ENCODE assay signal across 1 cellular context in genomic region chr1:183635112-183635605, GRCh38.
TF ChIP-seq lines count a peak whose summit lies in the region.

No MANE protein-coding gene starts in this region.

TF ChIP-seq in HEK293, 187 proteins besides CTCF, POLR2A, EP300 and RAD21 (continued from another document and continues in another):
- no peak for TF ChIP-seq ZNF398 (tag by site-specific recombination; IDR thresholded peaks at IDR 0.05)
- TF ChIP-seq, protein P1, sequence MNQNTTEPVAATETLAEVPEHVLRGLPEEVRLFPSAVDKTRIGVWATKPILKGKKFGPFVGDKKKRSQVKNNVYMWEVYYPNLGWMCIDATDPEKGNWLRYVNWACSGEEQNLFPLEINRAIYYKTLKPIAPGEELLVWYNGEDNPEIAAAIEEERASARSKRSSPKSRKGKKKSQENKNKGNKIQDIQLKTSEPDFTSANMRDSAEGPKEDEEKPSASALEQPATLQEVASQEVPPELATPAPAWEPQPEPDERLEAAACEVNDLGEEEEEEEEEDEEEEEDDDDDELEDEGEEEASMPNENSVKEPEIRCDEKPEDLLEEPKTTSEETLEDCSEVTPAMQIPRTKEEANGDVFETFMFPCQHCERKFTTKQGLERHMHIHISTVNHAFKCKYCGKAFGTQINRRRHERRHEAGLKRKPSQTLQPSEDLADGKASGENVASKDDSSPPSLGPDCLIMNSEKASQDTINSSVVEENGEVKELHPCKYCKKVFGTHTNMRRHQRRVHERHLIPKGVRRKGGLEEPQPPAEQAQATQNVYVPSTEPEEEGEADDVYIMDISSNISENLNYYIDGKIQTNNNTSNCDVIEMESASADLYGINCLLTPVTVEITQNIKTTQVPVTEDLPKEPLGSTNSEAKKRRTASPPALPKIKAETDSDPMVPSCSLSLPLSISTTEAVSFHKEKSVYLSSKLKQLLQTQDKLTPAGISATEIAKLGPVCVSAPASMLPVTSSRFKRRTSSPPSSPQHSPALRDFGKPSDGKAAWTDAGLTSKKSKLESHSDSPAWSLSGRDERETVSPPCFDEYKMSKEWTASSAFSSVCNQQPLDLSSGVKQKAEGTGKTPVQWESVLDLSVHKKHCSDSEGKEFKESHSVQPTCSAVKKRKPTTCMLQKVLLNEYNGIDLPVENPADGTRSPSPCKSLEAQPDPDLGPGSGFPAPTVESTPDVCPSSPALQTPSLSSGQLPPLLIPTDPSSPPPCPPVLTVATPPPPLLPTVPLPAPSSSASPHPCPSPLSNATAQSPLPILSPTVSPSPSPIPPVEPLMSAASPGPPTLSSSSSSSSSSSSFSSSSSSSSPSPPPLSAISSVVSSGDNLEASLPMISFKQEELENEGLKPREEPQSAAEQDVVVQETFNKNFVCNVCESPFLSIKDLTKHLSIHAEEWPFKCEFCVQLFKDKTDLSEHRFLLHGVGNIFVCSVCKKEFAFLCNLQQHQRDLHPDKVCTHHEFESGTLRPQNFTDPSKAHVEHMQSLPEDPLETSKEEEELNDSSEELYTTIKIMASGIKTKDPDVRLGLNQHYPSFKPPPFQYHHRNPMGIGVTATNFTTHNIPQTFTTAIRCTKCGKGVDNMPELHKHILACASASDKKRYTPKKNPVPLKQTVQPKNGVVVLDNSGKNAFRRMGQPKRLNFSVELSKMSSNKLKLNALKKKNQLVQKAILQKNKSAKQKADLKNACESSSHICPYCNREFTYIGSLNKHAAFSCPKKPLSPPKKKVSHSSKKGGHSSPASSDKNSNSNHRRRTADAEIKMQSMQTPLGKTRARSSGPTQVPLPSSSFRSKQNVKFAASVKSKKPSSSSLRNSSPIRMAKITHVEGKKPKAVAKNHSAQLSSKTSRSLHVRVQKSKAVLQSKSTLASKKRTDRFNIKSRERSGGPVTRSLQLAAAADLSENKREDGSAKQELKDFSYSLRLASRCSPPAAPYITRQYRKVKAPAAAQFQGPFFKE (tag by site-specific recombination; IDR thresholded peaks at IDR 0.05; ENCODE audit: borderline replicate concordance) = no peak
- peak; percentile 90 for TF ChIP-seq ZBTB20 (tag by site-specific recombination; IDR thresholded peaks at IDR 0.05)
- TF ChIP-seq ZBTB26 (tag by site-specific recombination; optimal IDR thresholded peaks at IDR 0.05) = peak; percentile 70
- no peak for TF ChIP-seq ZSCAN30 (tag by site-specific recombination; IDR thresholded peaks at IDR 0.05)
- no peak for TF ChIP-seq ZNF610 (tag by site-specific recombination; IDR thresholded peaks at IDR 0.05; ENCODE audit: borderline replicate concordance)
- TF ChIP-seq ZNF292 (tag by site-specific recombination; IDR thresholded peaks at IDR 0.05; ENCODE audit: borderline replicate concordance, low read depth) = no peak
- no peak for TF ChIP-seq ZNF776 (tag by site-specific recombination; IDR thresholded peaks at IDR 0.05; ENCODE audit: borderline replicate concordance)
- no peak for TF ChIP-seq ZEB2 (tag by site-specific recombination; IDR thresholded peaks at IDR 0.05)
- TF ChIP-seq, protein P2, sequence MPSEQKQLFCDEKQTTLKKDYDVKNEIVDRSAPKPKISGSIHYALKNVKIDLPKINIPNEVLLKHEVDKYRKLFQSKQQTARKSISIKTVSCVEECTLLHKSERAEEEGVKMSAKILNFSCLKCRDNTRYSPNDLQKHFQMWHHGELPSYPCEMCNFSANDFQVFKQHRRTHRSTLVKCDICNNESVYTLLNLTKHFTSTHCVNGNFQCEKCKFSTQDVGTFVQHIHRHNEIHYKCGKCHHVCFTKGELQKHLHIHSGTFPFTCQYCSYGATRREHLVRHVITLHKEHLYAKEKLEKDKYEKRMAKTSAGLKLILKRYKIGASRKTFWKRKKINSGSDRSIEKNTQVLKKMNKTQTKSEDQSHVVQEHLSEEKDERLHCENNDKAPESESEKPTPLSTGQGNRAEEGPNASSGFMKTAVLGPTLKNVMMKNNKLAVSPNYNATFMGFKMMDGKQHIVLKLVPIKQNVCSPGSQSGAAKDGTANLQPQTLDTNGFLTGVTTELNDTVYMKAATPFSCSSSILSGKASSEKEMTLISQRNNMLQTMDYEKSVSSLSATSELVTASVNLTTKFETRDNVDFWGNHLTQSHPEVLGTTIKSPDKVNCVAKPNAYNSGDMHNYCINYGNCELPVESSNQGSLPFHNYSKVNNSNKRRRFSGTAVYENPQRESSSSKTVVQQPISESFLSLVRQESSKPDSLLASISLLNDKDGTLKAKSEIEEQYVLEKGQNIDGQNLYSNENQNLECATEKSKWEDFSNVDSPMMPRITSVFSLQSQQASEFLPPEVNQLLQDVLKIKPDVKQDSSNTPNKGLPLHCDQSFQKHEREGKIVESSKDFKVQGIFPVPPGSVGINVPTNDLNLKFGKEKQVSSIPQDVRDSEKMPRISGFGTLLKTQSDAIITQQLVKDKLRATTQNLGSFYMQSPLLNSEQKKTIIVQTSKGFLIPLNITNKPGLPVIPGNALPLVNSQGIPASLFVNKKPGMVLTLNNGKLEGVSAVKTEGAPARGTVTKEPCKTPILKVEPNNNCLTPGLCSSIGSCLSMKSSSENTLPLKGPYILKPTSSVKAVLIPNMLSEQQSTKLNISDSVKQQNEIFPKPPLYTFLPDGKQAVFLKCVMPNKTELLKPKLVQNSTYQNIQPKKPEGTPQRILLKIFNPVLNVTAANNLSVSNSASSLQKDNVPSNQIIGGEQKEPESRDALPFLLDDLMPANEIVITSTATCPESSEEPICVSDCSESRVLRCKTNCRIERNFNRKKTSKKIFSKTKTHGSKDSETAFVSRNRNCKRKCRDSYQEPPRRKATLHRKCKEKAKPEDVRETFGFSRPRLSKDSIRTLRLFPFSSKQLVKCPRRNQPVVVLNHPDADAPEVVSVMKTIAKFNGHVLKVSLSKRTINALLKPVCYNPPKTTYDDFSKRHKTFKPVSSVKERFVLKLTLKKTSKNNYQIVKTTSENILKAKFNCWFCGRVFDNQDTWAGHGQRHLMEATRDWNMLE (tag by site-specific recombination; conservative IDR thresholded peaks at IDR 0.05; ENCODE audit: low read depth) = no peak
- TF ChIP-seq ZNF2 (tag by site-specific recombination; IDR thresholded peaks at IDR 0.05) = peak; percentile 38; the same call in 1 of the 2 replicates
- no peak for TF ChIP-seq FEZF1 (tag by site-specific recombination; IDR thresholded peaks at IDR 0.05)
- no peak for TF ChIP-seq ZNF76 (tag by site-specific recombination; IDR thresholded peaks at IDR 0.05; ENCODE audit: borderline replicate concordance, low read depth)
- 0 out of 2 replicates have a peak, but pooled peaks have one; percentile 59 for TF ChIP-seq ZNF792 (tag by site-specific recombination; IDR thresholded peaks at IDR 0.05)
- no peak for TF ChIP-seq BCL11A (tag by site-specific recombination; IDR thresholded peaks at IDR 0.05; ENCODE audit: low read depth)
- no peak for TF ChIP-seq GLI4 (tag by site-specific recombination; IDR thresholded peaks at IDR 0.05)
- TF ChIP-seq SALL2 (tag by site-specific recombination; IDR thresholded peaks at IDR 0.05; ENCODE audit: borderline replicate concordance) = no peak
- TF ChIP-seq ZNF585B (tag by site-specific recombination; IDR thresholded peaks at IDR 0.05) = no peak
- TF ChIP-seq, protein P3, sequence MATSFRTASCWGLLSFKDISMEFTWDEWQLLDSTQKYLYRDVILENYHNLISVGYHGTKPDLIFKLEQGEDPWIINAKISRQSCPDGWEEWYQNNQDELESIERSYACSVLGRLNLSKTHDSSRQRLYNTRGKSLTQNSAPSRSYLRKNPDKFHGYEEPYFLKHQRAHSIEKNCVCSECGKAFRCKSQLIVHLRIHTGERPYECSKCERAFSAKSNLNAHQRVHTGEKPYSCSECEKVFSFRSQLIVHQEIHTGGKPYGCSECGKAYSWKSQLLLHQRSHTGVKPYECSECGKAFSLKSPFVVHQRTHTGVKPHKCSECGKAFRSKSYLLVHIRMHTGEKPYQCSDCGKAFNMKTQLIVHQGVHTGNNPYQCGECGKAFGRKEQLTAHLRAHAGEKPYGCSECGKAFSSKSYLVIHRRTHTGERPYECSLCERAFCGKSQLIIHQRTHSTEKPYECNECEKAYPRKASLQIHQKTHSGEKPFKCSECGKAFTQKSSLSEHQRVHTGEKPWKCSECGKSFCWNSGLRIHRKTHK (tag by site-specific recombination; IDR thresholded peaks at IDR 0.05) = no peak
- TF ChIP-seq, protein P4, sequence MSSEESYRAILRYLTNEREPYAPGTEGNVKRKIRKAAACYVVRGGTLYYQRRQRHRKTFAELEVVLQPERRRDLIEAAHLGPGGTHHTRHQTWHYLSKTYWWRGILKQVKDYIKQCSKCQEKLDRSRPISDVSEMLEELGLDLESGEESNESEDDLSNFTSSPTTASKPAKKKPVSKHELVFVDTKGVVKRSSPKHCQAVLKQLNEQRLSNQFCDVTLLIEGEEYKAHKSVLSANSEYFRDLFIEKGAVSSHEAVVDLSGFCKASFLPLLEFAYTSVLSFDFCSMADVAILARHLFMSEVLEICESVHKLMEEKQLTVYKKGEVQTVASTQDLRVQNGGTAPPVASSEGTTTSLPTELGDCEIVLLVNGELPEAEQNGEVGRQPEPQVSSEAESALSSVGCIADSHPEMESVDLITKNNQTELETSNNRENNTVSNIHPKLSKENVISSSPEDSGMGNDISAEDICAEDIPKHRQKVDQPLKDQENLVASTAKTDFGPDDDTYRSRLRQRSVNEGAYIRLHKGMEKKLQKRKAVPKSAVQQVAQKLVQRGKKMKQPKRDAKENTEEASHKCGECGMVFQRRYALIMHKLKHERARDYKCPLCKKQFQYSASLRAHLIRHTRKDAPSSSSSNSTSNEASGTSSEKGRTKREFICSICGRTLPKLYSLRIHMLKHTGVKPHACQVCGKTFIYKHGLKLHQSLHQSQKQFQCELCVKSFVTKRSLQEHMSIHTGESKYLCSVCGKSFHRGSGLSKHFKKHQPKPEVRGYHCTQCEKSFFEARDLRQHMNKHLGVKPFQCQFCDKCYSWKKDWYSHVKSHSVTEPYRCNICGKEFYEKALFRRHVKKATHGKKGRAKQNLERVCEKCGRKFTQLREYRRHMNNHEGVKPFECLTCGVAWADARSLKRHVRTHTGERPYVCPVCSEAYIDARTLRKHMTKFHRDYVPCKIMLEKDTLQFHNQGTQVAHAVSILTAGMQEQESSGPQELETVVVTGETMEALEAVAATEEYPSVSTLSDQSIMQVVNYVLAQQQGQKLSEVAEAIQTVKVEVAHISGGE (tag by site-specific recombination; conservative IDR thresholded peaks at IDR 0.05; ENCODE audit: low read depth) = no peak
- no peak for TF ChIP-seq SP7 (tag by site-specific recombination; IDR thresholded peaks at IDR 0.05)
- TF ChIP-seq ZNF843 (tag by site-specific recombination; IDR thresholded peaks at IDR 0.05) = 0 out of 2 replicates have a peak, but pooled peaks have one; percentile 40
- no peak for TF ChIP-seq GLIS1 (tag by site-specific recombination; IDR thresholded peaks at IDR 0.05)
- TF ChIP-seq AEBP2 (tag by site-specific recombination; IDR thresholded peaks at IDR 0.05; ENCODE audit: borderline replicate concordance) = no peak
- no peak for TF ChIP-seq ZNF211 (tag by site-specific recombination; IDR thresholded peaks at IDR 0.05; ENCODE audit: low read depth)
- TF ChIP-seq, protein P5, sequence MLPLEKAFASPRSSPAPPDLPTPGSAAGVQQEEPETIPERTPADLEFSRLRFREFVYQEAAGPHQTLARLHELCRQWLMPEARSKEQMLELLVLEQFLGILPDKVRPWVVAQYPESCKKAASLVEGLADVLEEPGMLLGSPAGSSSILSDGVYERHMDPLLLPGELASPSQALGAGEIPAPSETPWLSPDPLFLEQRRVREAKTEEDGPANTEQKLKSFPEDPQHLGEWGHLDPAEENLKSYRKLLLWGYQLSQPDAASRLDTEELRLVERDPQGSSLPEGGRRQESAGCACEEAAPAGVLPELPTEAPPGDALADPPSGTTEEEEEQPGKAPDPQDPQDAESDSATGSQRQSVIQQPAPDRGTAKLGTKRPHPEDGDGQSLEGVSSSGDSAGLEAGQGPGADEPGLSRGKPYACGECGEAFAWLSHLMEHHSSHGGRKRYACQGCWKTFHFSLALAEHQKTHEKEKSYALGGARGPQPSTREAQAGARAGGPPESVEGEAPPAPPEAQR (tag by site-specific recombination; IDR thresholded peaks at IDR 0.05) = no peak
- no peak for TF ChIP-seq ZNF184 (tag by site-specific recombination; IDR thresholded peaks at IDR 0.05)
- TF ChIP-seq OSR2 (tag by site-specific recombination; IDR thresholded peaks at IDR 0.05) = no peak
- TF ChIP-seq ZNF548 (tag by site-specific recombination; IDR thresholded peaks at IDR 0.05) = no peak
